ENCODE assay signal across 8 cellular contexts in genomic region chr6:37483917-37484785, GRCh38. TPM values are rescaled to one million over a fixed set of nuclear protein-coding genes. Genes with fewer than 3 reads are reported as not detected.
DNase-seq lines count a peak whose midpoint lies in the region; ATAC-seq and TF ChIP-seq lines count a peak whose summit lies in the region.

No MANE protein-coding gene starts in this region.

- H3K4me1 Mint-ChIP-seq in brain: peaks cover 81% of the 10 kb centered on the region

- H3K27ac Mint-ChIP-seq in brain: peak overlapping the region in 2 of 5 experiments; percentile 38 to 50

- H3K27me3 ChIP-seq in kidney epithelial cell (ENCODE audit: control insufficient read depth, insufficient read depth, low read length): no peaks in the 10 kb centered on the region

- H3K9me3 Mint-ChIP-seq in brain: no peaks in the 10 kb centered on the region

- H3K4me3 ChIP-seq in WI38 (ENCODE audit: low read depth, low read length): no peak overlapping the region
- H3K4me3 ChIP-seq in kidney epithelial cell (ENCODE audit: low read depth, low read length): no peak overlapping the region

- H3K27me3 Mint-ChIP-seq in brain: peaks cover 4% of the 10 kb centered on the region

- no peak overlapping the region for H3K4me3 Mint-ChIP-seq in brain

- peaks cover 23% of the 10 kb centered on the region for H3K36me3 Mint-ChIP-seq in brain

- DNase-seq in NCI-H345 (lab: John Stamatoyannopoulos, UW) (peak; percentile 51), NCI-H345 treated with DMSO at 0.1 percent for 48 hours (lab: John Stamatoyannopoulos, UW; ENCODE audit: unreplicated experiment) (no peak), M059J (ENCODE audit: low read depth) (peak; percentile 52), kidney epithelial cell (ENCODE audit: low read depth) (no peak)
- peak; percentile 56 to 73 for DNase-seq in stimulated activated CD4-positive, alpha-beta T cell treated with anti-CD3 and anti-CD28 coated beads, Interleukin-4, amount 100 ng/mL, for 48 hours (ENCODE audit: low read depth in 2 of 2)

- TF ChIP-seq CTCF in WI38 (IDR thresholded peaks at IDR 0.05; ENCODE audit: low read depth, low read length): peak; percentile 72
- peak; percentile 87 to 93 for TF ChIP-seq CTCF in brain (conservative IDR thresholded peaks at IDR 0.05)
- TF ChIP-seq CTCF in kidney epithelial cell (IDR thresholded peaks at IDR 0.05; ENCODE audit: insufficient read depth, low read length, poor library complexity, severe bottlenecking): peak; percentile 98

- no peaks in the 10 kb centered on the region for H3K36me3 ChIP-seq in kidney epithelial cell (ENCODE audit: control insufficient read depth, insufficient read depth, low read length)

- ATAC-seq in HG02588 (IDR thresholded peaks at IDR 0.05; ENCODE audit: unreplicated experiment): no peak

RNA-seq across cellular contexts. Expression of gene CCDC167, which starts 15.5 kb away (rescaled TPM):
- 61.9 and 87.7 TPM in 2 replicates for total RNA-seq in M059J (2014; rRNA removed; shearing (Covaris generic))
- polyA plus RNA-seq in brain (ENCODE audit: insufficient read depth, low read depth, low replicate concordance): 233 TPM
- total RNA-seq in kidney epithelial cell: 59.4 and 82.7 TPM in 2 replicates

RNA-seq across cellular contexts. Expression of gene CMTR1, which starts 51.1 kb away (rescaled TPM):
- 46.5 and 81.1 TPM in 2 replicates for total RNA-seq in M059J (2014; rRNA removed; shearing (Covaris generic))
- 40.1 TPM for polyA plus RNA-seq in brain (ENCODE audit: insufficient read depth, low read depth, low replicate concordance)
- total RNA-seq in kidney epithelial cell: 22.9 and 27.0 TPM in 2 replicates

Comparison
In these comparisons a context has a peak if more than half of its experiments do, and no peak if none do; other contexts are left out.
1. DNase-seq: peak in NCI-H345 (single experiment), M059J (single experiment) and stimulated activated CD4-positive, alpha-beta T cell treated with anti-CD3 and anti-CD28 coated beads, Interleukin-4, amount 100 ng/mL, for 48 hours (2 of 2); none in NCI-H345 treated with DMSO at 0.1 percent for 48 hours (single experiment) and kidney epithelial cell (single experiment).
2. Peak in every context shown above with its lines, with median percentiles within 50 percentile points of each other: CTCF ChIP-seq.